Comparison of ENCODE assay signal across 1 cellular context in the genomic region with DNA sequence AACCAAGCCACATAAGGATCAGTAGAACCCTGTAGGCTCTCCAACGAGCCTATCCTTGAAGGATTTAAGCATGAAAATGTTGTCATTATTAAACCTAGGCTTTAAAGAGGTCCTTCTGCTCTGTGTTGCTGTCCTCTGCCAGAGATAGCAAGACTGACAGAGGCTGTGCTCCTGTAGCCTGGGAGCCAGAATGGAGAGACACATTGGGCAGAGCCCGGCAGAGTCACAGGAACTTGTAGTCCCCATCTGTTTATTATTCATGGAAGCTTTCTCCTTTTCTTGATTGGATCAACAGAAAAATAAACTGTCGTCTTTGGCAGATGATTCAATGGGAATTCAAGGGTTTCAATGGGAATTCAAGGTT.
TF ChIP-seq lines count a peak whose summit lies in the region.

No MANE protein-coding gene starts in this region.

TF ChIP-seq in GM12878, 131 proteins besides CTCF, POLR2A, EP300 and RAD21:
- TF ChIP-seq HSF1 (IDR thresholded peaks at IDR 0.05; ENCODE audit: low read depth, low read length) (no peak), ASH2L (IDR thresholded peaks at IDR 0.05; ENCODE audit: borderline replicate concordance, low read depth) (no peak), SMC3 (IDR thresholded peaks at IDR 0.05; ENCODE audit: borderline replicate concordance, low read length) (no peak), HDAC6 (IDR thresholded peaks at IDR 0.05; ENCODE audit: unreplicated experiment) (no peak), RAD51 (IDR thresholded peaks at IDR 0.05) (no peak), ZZZ3 (IDR thresholded peaks at IDR 0.05; ENCODE audit: control insufficient read depth, insufficient read length, low read depth) (no peak), SUZ12 (IDR thresholded peaks at IDR 0.05; ENCODE audit: unreplicated experiment) (no peak), IRF4 (IDR thresholded peaks at IDR 0.05; ENCODE audit: low read depth, low read length) (no peak), NRF1 (conservative IDR thresholded peaks at IDR 0.05; ENCODE audit: low read depth, low read length) (no peak), TCF7 (IDR thresholded peaks at IDR 0.05; ENCODE audit: borderline replicate concordance) (no peak), YY1 (IDR thresholded peaks at IDR 0.05; ENCODE audit: low read depth, low read length) (no peak), JUNB (IDR thresholded peaks at IDR 0.05) (no peak), RELA (IDR thresholded peaks at IDR 0.05; ENCODE audit: borderline replicate concordance, partially characterized antibody) (no peak), NR2C2 (IDR thresholded peaks at IDR 0.05; ENCODE audit: borderline replicate concordance, control insufficient read depth, insufficient read length, low read depth) (no peak), ZNF687 (IDR thresholded peaks at IDR 0.05) (no peak), PRDM15 (CRISPR knock-in tag; IDR thresholded peaks at IDR 0.05) (no peak)
